Comparison of ENCODE assay signal across 21 cellular contexts in genomic region chr18:13527256-13527655, GRCh38.
DNase-seq lines count a peak whose midpoint lies in the region; ATAC-seq and TF ChIP-seq lines count a peak whose summit lies in the region.
"Had no signal": no experiment of that assay in that cellular context is flagged by ENCODE, and none has a peak within 500 bp of the region (broad histone marks: within the 10 kb centered on the region; RNA-seq: fewer than 3 reads in every experiment).

No MANE protein-coding gene starts in this region.

- no peak overlapping the region for H3K4me3 Mint-ChIP-seq in endodermal cell
- H3K4me3 Mint-ChIP-seq: B cell; CD4-positive, CD25-positive, alpha-beta regulatory T cell; CD8-positive, alpha-beta T cell; H9 had no signal

- H3K9me3 ChIP-seq in DND-41 (ENCODE audit: insufficient read depth, low read length, severe bottlenecking), result no peaks in the 10 kb centered on the region
- H3K9me3 ChIP-seq in endodermal cell (ENCODE audit: control insufficient read depth, low read length), result no peaks in the 10 kb centered on the region
- H3K9me3 ChIP-seq in neuronal stem cell (replicated peaks in 1 of 2; ENCODE audit: control insufficient read depth in 2 of 2, insufficient read depth in 1 of 2, low read depth in 1 of 2, low read length in 2 of 2), result no peaks in the 10 kb centered on the region
- H3K9me3 ChIP-seq: BLaER1, Caco-2 had no signal

- no peak overlapping the region for H2BK12ac ChIP-seq in neuronal stem cell (ENCODE audit: low read length)

- H3K27me3 ChIP-seq in DND-41 (ENCODE audit: insufficient read depth, low read length, poor library complexity), result no peaks in the 10 kb centered on the region
- no peaks in the 10 kb centered on the region for H3K27me3 ChIP-seq in endodermal cell (ENCODE audit: control insufficient read depth, insufficient read depth, low read length, poor library complexity, severe bottlenecking)
- no peaks in the 10 kb centered on the region for H3K27me3 ChIP-seq in neuronal stem cell (ENCODE audit: control insufficient read depth in 3 of 3, insufficient read depth in 3 of 3, low read depth in 1 of 3, low read length in 3 of 3)
- H3K27me3 ChIP-seq: BLaER1 had no signal

- 93 to 96% methylated on average over 4 to 10 of the region's 10 CpGs for WGBS in endodermal cell (ENCODE audit: insufficient coverage in 1 of 2, insufficient read length in 1 of 2), 2 experiments
- WGBS in neuronal stem cell (ENCODE audit: extremely low coverage in 2 of 2, insufficient read length in 2 of 2, insufficient replicate concordance in 1 of 2), 2 donors, result no CpG with 5 or more reads among the region's 10 CpGs

- TF ChIP-seq CTCF in DND-41 (IDR thresholded peaks at IDR 0.05; ENCODE audit: borderline replicate concordance, extremely low read depth, low read length, poor library complexity, severe bottlenecking) (no peak), endodermal cell (conservative IDR thresholded peaks at IDR 0.05) (no peak)

- peak overlapping the region; percentile 28 for H3K14ac ChIP-seq in neuronal stem cell (ENCODE audit: low read length)

- peak overlapping the region; percentile 33; the same call in 1 of the 2 replicates for H3K27ac ChIP-seq in DND-41 (ENCODE audit: low read length)
- no peak overlapping the region for H3K27ac ChIP-seq in endodermal cell (ENCODE audit: low read depth, low read length)
- H3K27ac ChIP-seq in neuronal stem cell (replicated peaks; ENCODE audit: low read length), result no peak overlapping the region
- H3K27ac ChIP-seq: 22Rv1, BLaER1, C4-2B, GM23248 had no signal

- H4K91ac ChIP-seq in neuronal stem cell (ENCODE audit: low read depth, low read length, poor library complexity), result no peak overlapping the region

- H2BK15ac ChIP-seq in neuronal stem cell (ENCODE audit: low read length), result no peak overlapping the region

- H3K18ac ChIP-seq in neuronal stem cell (ENCODE audit: low read length), result no peak overlapping the region

- H3K9me3 Mint-ChIP-seq in endodermal cell, result no peaks in the 10 kb centered on the region
- H3K9me3 Mint-ChIP-seq: CD4-positive, CD25-positive, alpha-beta regulatory T cell; CD8-positive, alpha-beta T cell; H9 had no signal

- ATAC-seq in DND-41 (ENCODE audit: insufficient read depth, low read depth), result no peak
- ATAC-seq in HG02798 (IDR thresholded peaks at IDR 0.05; ENCODE audit: poor library complexity, unreplicated experiment), result no peak
- ATAC-seq: CD8-positive, alpha-beta T cell; HCT116 had no signal

- H3K9ac ChIP-seq in DND-41 (ENCODE audit: low read depth, low read length) (no peak overlapping the region), endodermal cell (ENCODE audit: extremely low read depth, low read length, poor library complexity, severe bottlenecking) (no peak overlapping the region), neuronal stem cell (ENCODE audit: low read depth, low read length, poor library complexity) (no peak overlapping the region)
- H3K9ac ChIP-seq: BLaER1, GM23248 had no signal

- in situ Hi-C loops in G401 (cut with HindIII; ENCODE audit: low sequenced_read_pairs), result no loop called here

- no peaks in the 10 kb centered on the region for H3K4me1 ChIP-seq in DND-41 (ENCODE audit: insufficient read depth, low read length)
- no peaks in the 10 kb centered on the region for H3K4me1 ChIP-seq in endodermal cell (ENCODE audit: control insufficient read depth, insufficient read depth, low read length)
- H3K4me1 ChIP-seq in neuronal stem cell (ENCODE audit: control insufficient read depth in 2 of 2, insufficient read depth in 1 of 2, low read depth in 1 of 2, low read length in 2 of 2), result no peaks in the 10 kb centered on the region
- H3K4me1 ChIP-seq: Caco-2 had no signal

- H3K79me1 ChIP-seq in neuronal stem cell (ENCODE audit: low read depth, low read length), result no peaks in the 10 kb centered on the region

- no peak overlapping the region for H2AK5ac ChIP-seq in neuronal stem cell (ENCODE audit: low read depth, low read length)

- no peak overlapping the region for H2BK120ac ChIP-seq in neuronal stem cell (ENCODE audit: low read depth, low read length)

- H3K36me3 ChIP-seq in DND-41 (ENCODE audit: insufficient read depth, low read length) (peaks cover 77% of the 10 kb centered on the region), endodermal cell (ENCODE audit: control insufficient read depth, insufficient read depth, low read length) (no peaks in the 10 kb centered on the region), neuronal stem cell (replicated peaks in 1 of 2; ENCODE audit: control insufficient read depth in 2 of 2, insufficient read depth in 2 of 2, low read length in 2 of 2) (no peaks in the 10 kb centered on the region)

- no peaks in the 10 kb centered on the region for H3K27me3 Mint-ChIP-seq in endodermal cell (ENCODE audit: insufficient read depth)
- H3K27me3 Mint-ChIP-seq: B cell; CD4-positive, CD25-positive, alpha-beta regulatory T cell had no signal

- no peak overlapping the region for H2BK5ac ChIP-seq in neuronal stem cell (ENCODE audit: low read length)

- H3K4ac ChIP-seq in neuronal stem cell (ENCODE audit: low read length), result no peak overlapping the region

- no peak overlapping the region for H3K23ac ChIP-seq in neuronal stem cell (ENCODE audit: low read depth, low read length, poor library complexity)

- H3K36me3 Mint-ChIP-seq in endodermal cell (ENCODE audit: low read depth), result no peaks in the 10 kb centered on the region

- H3K4me3 ChIP-seq in DND-41 (ENCODE audit: low read depth in 1 of 2, low read length in 2 of 2) (no peak overlapping the region), endodermal cell (ENCODE audit: low read length) (no peak overlapping the region), neuronal stem cell (ENCODE audit: low read length in 2 of 2) (no peak overlapping the region)
- H3K4me3 ChIP-seq: BLaER1, GM23248 had no signal

- H3K4me2 ChIP-seq in DND-41 (ENCODE audit: insufficient read depth, low read length) (no peak overlapping the region), neuronal stem cell (ENCODE audit: insufficient read depth, low read length, poor library complexity, severe bottlenecking) (no peak overlapping the region)
- H3K4me2 ChIP-seq: BLaER1 had no signal

- peak; percentile 51 for DNase-seq in activated CD8-positive, alpha-beta memory T cell treated with anti-CD3 and anti-CD28 coated beads for 24 hours
- DNase-seq in activated CD8-positive, alpha-beta memory T cell treated with anti-CD3 and anti-CD28 coated beads, Interleukin-2, amount 50 U/mL, for 4 hours, result no peak
- DNase-seq in DND-41 (no peak), endodermal cell (peak; percentile 25), neuronal stem cell (ENCODE audit: low spot score) (no peak), G401 (ENCODE audit: low spot score) (no peak), OCI-M2 (lab: John Stamatoyannopoulos, UW; ENCODE audit: unreplicated experiment) (no peak)
- DNase-seq: Caco-2; CD4-positive, CD25-positive, alpha-beta regulatory T cell; CD8-positive, alpha-beta T cell; DMS153; EL; GF-D8; GM23248; H9 had no signal

- H4K20me1 ChIP-seq in DND-41 (ENCODE audit: insufficient read depth, low read length), result peaks cover 62% of the 10 kb centered on the region

- peaks cover 96% of the 10 kb centered on the region for H3K79me2 ChIP-seq in DND-41 (ENCODE audit: insufficient read depth, low read length)

- H4K8ac ChIP-seq in neuronal stem cell (ENCODE audit: low read depth, low read length), result no peak overlapping the region

- H3K4me1 Mint-ChIP-seq in endodermal cell, result no peaks in the 10 kb centered on the region

- H2AFZ ChIP-seq in DND-41 (ENCODE audit: low read depth, low read length) (no peak overlapping the region), neuronal stem cell (ENCODE audit: low read length) (no peak overlapping the region)
- H2AFZ ChIP-seq: GM23248 had no signal

- no peak overlapping the region for H3K27ac Mint-ChIP-seq in endodermal cell
- H3K27ac Mint-ChIP-seq: B cell had no signal

Comparison
In these comparisons a context has a peak if more than half of its experiments do, and no peak if none do; other contexts are left out.
1. DNase-seq: peak in activated CD8-positive, alpha-beta memory T cell treated with anti-CD3 and anti-CD28 coated beads for 24 hours (single experiment) and endodermal cell (single experiment); none in activated CD8-positive, alpha-beta memory T cell treated with anti-CD3 and anti-CD28 coated beads, Interleukin-2, amount 50 U/mL, for 4 hours (single experiment), DND-41 (single experiment), neuronal stem cell (single experiment), G401 (single experiment) and OCI-M2 (single experiment).